ENCODE assay signal across 9 cellular contexts in the genomic region with DNA sequence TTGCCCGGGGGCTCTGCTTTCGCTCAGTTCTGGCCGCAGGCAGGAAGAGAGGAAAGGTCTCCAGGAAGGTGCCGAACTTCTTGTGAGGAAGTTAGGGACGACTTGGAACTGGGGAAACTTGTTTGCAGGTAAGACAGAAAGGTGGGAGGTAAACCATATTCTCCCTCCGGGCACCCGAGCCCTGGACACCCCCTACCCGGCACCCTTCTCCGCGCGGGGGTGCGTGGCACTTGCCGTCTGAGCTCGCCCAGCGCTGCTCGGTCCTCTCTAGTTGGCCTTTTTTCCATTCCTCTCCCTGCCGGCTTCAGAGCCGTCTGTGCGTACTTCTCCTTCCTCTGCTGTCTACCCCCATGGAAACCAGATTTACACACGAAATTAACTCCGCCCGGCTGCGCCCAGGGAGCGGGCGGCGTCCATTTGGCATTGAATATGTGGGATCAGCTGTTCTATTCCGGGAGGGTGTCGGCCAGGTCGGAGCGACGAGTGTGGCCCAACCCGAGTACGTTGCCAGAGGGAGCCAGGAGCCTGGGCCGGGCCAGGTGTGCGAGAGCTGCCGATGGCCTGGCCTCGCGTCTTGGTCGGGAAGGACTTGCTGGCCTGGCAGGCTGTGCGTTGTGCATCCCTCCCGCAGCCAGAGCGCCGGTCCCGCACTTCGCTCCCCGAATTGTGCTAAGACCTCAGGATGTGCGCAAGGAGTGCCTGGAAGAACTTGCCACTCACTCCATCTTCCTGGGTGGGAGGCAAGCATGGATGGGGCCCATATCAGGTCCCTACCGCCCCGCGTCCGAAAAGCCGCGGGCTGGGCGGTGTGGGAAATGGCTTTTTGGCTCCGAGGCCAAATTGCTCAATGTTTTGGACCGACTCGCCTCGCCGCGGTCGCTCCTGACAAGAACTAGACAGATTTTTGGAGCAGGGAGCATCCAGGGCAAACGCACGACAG. TPM values are rescaled to one million over a fixed set of nuclear protein-coding genes. Genes with fewer than 3 reads are reported as not detected.
A peak's percentile ranks its signal among the peaks of the same experiment; 100 is the strongest.
DNase-seq lines count a peak whose midpoint lies in the region; ATAC-seq and TF ChIP-seq lines count a peak whose summit lies in the region.
"Had no signal": no experiment of that assay in that cellular context is flagged by ENCODE, and none has a peak within 500 bp of the region (broad histone marks: within the 10 kb centered on the region; RNA-seq: fewer than 3 reads in every experiment).

No MANE protein-coding gene starts in this region.

- H3K27ac ChIP-seq in BLaER1 treated with 17β-estradiol and CSF1 and Interleukin-3, amounts not matched to agents 10 nM and 100 nM, result no peak overlapping the region
- no peak overlapping the region for H3K27ac ChIP-seq in neural cell (ENCODE audit: low read length)
- H3K27ac ChIP-seq in CD8-positive, alpha-beta T cell (ENCODE audit: low read depth, low read length), result no peak overlapping the region

- TF ChIP-seq CTCF in neural cell (IDR thresholded peaks at IDR 0.05; ENCODE audit: poor library complexity, severe bottlenecking), result no peak
- no peak for TF ChIP-seq CTCF in CD8-positive, alpha-beta T cell (IDR thresholded peaks at IDR 0.05)

- no peak overlapping the region for H3K27ac Mint-ChIP-seq in CD8-positive, alpha-beta T cell

- H3K36me3 ChIP-seq in BLaER1 treated with 17β-estradiol and CSF1 and Interleukin-3, amounts not matched to agents 10 nM and 100 nM, result peaks cover 0 to 5% (median 0%) of the 10 kb centered on the region in 11 experiments; a peak in 2 of 22 replicates
- H3K36me3 ChIP-seq in neural cell (ENCODE audit: insufficient read depth, low read length), result no peaks in the 10 kb centered on the region
- H3K36me3 ChIP-seq in CD8-positive, alpha-beta T cell (ENCODE audit: insufficient read depth, low read length), result no peaks in the 10 kb centered on the region

- H4K20me1 ChIP-seq in BLaER1 treated with 17β-estradiol and CSF1 and Interleukin-3, amounts not matched to agents 10 nM and 100 nM, result no peaks in the 10 kb centered on the region; a peak in 2 of 22 replicates
- H4K20me1 ChIP-seq in neural cell (ENCODE audit: insufficient read depth), result no peaks in the 10 kb centered on the region

- POLR2A ChIA-PET in CD8-positive, alpha-beta T cell (lab: Charles Lee), result no interaction called here
- POLR2A ChIA-PET in HEK293T (lab: Yijun Ruan, JAX), result no interaction called here

- peaks cover 7 to 19% (median 10%) of the 10 kb centered on the region in 10 experiments; a peak in 14 of 20 replicates for H3K4me1 ChIP-seq in BLaER1 treated with 17β-estradiol and CSF1 and Interleukin-3, amounts not matched to agents 10 nM and 100 nM
- peaks cover 60% of the 10 kb centered on the region for H3K4me1 ChIP-seq in CD8-positive, alpha-beta T cell (ENCODE audit: insufficient read depth, low read length)

- no peak for ATAC-seq in CD8-positive, alpha-beta T cell

- no peak for TF ChIP-seq RAD21 in neural cell (conservative IDR thresholded peaks at IDR 0.05)

- peaks cover 84 to 85% (median 85%) of the 10 kb centered on the region in 11 experiments for H3K27me3 ChIP-seq in BLaER1 treated with 17β-estradiol and CSF1 and Interleukin-3, amounts not matched to agents 10 nM and 100 nM
- H3K27me3 ChIP-seq in neural cell (ENCODE audit: insufficient read depth, low read depth, low read length), result peaks cover 78% of the 10 kb centered on the region
- peaks cover 43% of the 10 kb centered on the region for H3K27me3 ChIP-seq in CD8-positive, alpha-beta T cell (ENCODE audit: insufficient read depth, low read length)

- peak overlapping the region in 8 of 10 experiments; percentile 13 to 61 (median 32); a peak in 6 of 20 replicates for H3K4me3 ChIP-seq in BLaER1 treated with 17β-estradiol and CSF1 and Interleukin-3, amounts not matched to agents 10 nM and 100 nM
- no peak overlapping the region for H3K4me3 ChIP-seq in neural cell (ENCODE audit: low read length)
- no peak overlapping the region for H3K4me3 ChIP-seq in CD8-positive, alpha-beta T cell (ENCODE audit: low read depth, low read length)

- in situ Hi-C loops in ACHN (cut with HindIII; ENCODE audit: low pct_ligation_motif_present, low pct_unique_long_range_greater_than_20kb, low sequenced_read_pairs), result no loop called here

- H3K9me3 Mint-ChIP-seq in CD8-positive, alpha-beta T cell, result no peaks in the 10 kb centered on the region

- H3K4me3 Mint-ChIP-seq in CD8-positive, alpha-beta T cell, result no peak overlapping the region

- intact Hi-C loops in CD8-positive, alpha-beta T cell (cut with DNase I, micrococcal nuclease), result loop anchor here (5.0 to 10.0 kb wide), 4 partner anchors 738 to 1683 kb away; no protein-coding TSS in a partner anchor

- no peak overlapping the region for H3K4me2 ChIP-seq in BLaER1 treated with 17β-estradiol and CSF1 and Interleukin-3, amounts not matched to agents 10 nM and 100 nM
- H3K4me2 ChIP-seq in neural cell (ENCODE audit: low read length), result no peak overlapping the region

- peaks cover 51 to 78% (median 69%) of the 10 kb centered on the region in 11 experiments for H3K9me3 ChIP-seq in BLaER1 treated with 17β-estradiol and CSF1 and Interleukin-3, amounts not matched to agents 10 nM and 100 nM (replicated peaks in 1 of 11)
- no peaks in the 10 kb centered on the region for H3K9me3 ChIP-seq in neural cell (ENCODE audit: low read length)
- no peaks in the 10 kb centered on the region for H3K9me3 ChIP-seq in CD8-positive, alpha-beta T cell (ENCODE audit: low read length)

- H3K27me3 Mint-ChIP-seq in CD8-positive, alpha-beta T cell (ENCODE audit: low read depth), result peaks cover 63% of the 10 kb centered on the region

- H3K4me1 Mint-ChIP-seq in CD8-positive, alpha-beta T cell (ENCODE audit: low read depth), result peaks cover 47% of the 10 kb centered on the region

- CTCF ChIA-PET in CD8-positive, alpha-beta T cell (lab: Charles Lee), result interaction anchor here (1.1 to 8.3 kb wide), 4 partner anchors 8 to 300 kb away, joined by 3 to 141 read pairs (median 21); no protein-coding TSS in a partner anchor
- CTCF ChIA-PET in HEK293T (lab: Yijun Ruan, JAX), result no interaction called here

- no peaks in the 10 kb centered on the region for H3K9me2 ChIP-seq in neural cell (ENCODE audit: insufficient read depth, low read length)

- no peaks in the 10 kb centered on the region for H3K79me2 ChIP-seq in neural cell (replicated peaks; ENCODE audit: insufficient read depth, low read length)

- no peak overlapping the region for H2AFZ ChIP-seq in neural cell (ENCODE audit: low read depth, low read length)

- no peaks in the 10 kb centered on the region for H3K36me3 Mint-ChIP-seq in CD8-positive, alpha-beta T cell

- DNase-seq in NCI-H510A (lab: John Stamatoyannopoulos, UW) (peak; percentile 42), fibroblast of gingiva (ENCODE audit: low read depth) (peak; percentile 80), ACHN (no peak), HEK293T (ENCODE audit: extremely low spot score) (no peak)
- no peak for DNase-seq in stimulated activated CD8-positive, alpha-beta memory T cell treated with anti-CD3 and anti-CD28 coated beads, Interleukin-4, amount 100 ng/mL, for 48 hours
- no peak for DNase-seq in CD8-positive, alpha-beta T cell
- DNase-seq: NCI-H2081 treated with DMSO at 0.1 percent for 48 hours had no signal

- no peaks in the 10 kb centered on the region for H3F3A ChIP-seq in neural cell (ENCODE audit: insufficient read depth, low read length, poor library complexity, severe bottlenecking)

- TF ChIP-seq EP300 in neural cell (conservative IDR thresholded peaks at IDR 0.05; ENCODE audit: poor library complexity, severe bottlenecking), result no peak

- H3K9ac ChIP-seq in BLaER1 treated with 17β-estradiol and CSF1 and Interleukin-3, amounts not matched to agents 10 nM and 100 nM, result no peak overlapping the region
- H3K9ac ChIP-seq in neural cell (ENCODE audit: low read length), result no peak overlapping the region

TF ChIP-seq in neural cell, 6 proteins besides CTCF, POLR2A, EP300 and RAD21:
- no peak for TF ChIP-seq POLR2AphosphoS5 (IDR thresholded peaks at IDR 0.05)
- TF ChIP-seq TAF1 (IDR thresholded peaks at IDR 0.05; ENCODE audit: low read depth), result no peak
- TF ChIP-seq EZH2 (IDR thresholded peaks at IDR 0.05; ENCODE audit: borderline replicate concordance, insufficient read depth, low read length, poor library complexity, severe bottlenecking), result peak; percentile 96

TF ChIP-seq in HEK293T, 16 proteins besides CTCF, POLR2A, EP300 and RAD21:
- TF ChIP-seq, protein P1, sequence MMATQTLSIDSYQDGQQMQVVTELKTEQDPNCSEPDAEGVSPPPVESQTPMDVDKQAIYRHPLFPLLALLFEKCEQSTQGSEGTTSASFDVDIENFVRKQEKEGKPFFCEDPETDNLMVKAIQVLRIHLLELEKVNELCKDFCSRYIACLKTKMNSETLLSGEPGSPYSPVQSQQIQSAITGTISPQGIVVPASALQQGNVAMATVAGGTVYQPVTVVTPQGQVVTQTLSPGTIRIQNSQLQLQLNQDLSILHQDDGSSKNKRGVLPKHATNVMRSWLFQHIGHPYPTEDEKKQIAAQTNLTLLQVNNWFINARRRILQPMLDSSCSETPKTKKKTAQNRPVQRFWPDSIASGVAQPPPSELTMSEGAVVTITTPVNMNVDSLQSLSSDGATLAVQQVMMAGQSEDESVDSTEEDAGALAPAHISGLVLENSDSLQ (IDR thresholded peaks at IDR 0.05), result no peak
- TF ChIP-seq LEF1 (IDR thresholded peaks at IDR 0.05; ENCODE audit: borderline replicate concordance), result no peak
- no peak for TF ChIP-seq L3MBTL2 (conservative IDR thresholded peaks at IDR 0.05)
- TF ChIP-seq HDGF (IDR thresholded peaks at IDR 0.05; ENCODE audit: borderline replicate concordance), result no peak
- TF ChIP-seq SUZ12 (IDR thresholded peaks at IDR 0.05), result no peak
- TF ChIP-seq SP1 (IDR thresholded peaks at IDR 0.05), result no peak
- TF ChIP-seq TARDBP (IDR thresholded peaks at IDR 0.05), result no peak
- no peak for TF ChIP-seq NFRKB (IDR thresholded peaks at IDR 0.05)
- TF ChIP-seq FOXK2 (IDR thresholded peaks at IDR 0.05), result no peak
- no peak for TF ChIP-seq FOXA1 (IDR thresholded peaks at IDR 0.05)
- no peak for TF ChIP-seq ZNF384 (IDR thresholded peaks at IDR 0.05)
- no peak for TF ChIP-seq ARNT (IDR thresholded peaks at IDR 0.05)
- TF ChIP-seq BHLHE40 (IDR thresholded peaks at IDR 0.05; ENCODE audit: borderline replicate concordance), result no peak
- no peak for TF ChIP-seq CTBP1 (IDR thresholded peaks at IDR 0.05; ENCODE audit: borderline replicate concordance)
- no peak for TF ChIP-seq FOXM1 (IDR thresholded peaks at IDR 0.05; ENCODE audit: borderline replicate concordance)
TF ChIP-seq in HEK293T: peak in this region for 0.

RNA-seq across cellular contexts. Expression of gene PDGFRA, which starts 1.7 kb away (rescaled TPM):
- polyA plus RNA-seq in neural cell, result 0.40 and 0.43 TPM in 2 replicates
- polyA minus RNA-seq in neural cell, result 0.97 and 1.0 TPM in 2 replicates
- total RNA-seq in CD8-positive, alpha-beta T cell, result not detected

Comparison
In these comparisons a context has a peak if more than half of its experiments do, and no peak if none do; other contexts are left out.
1. H3K4me3 ChIP-seq: peak in BLaER1 treated with 17β-estradiol and CSF1 and Interleukin-3, amounts not matched to agents 10 nM and 100 nM (8 of 10); none in neural cell (single experiment) and CD8-positive, alpha-beta T cell (single experiment).
2. DNase-seq: peak in NCI-H510A (single experiment) and fibroblast of gingiva (single experiment); none in stimulated activated CD8-positive, alpha-beta memory T cell treated with anti-CD3 and anti-CD28 coated beads, Interleukin-4, amount 100 ng/mL, for 48 hours (single experiment), ACHN (single experiment), CD8-positive, alpha-beta T cell (0 of 7) and HEK293T (single experiment).